In the genomic region with DNA sequence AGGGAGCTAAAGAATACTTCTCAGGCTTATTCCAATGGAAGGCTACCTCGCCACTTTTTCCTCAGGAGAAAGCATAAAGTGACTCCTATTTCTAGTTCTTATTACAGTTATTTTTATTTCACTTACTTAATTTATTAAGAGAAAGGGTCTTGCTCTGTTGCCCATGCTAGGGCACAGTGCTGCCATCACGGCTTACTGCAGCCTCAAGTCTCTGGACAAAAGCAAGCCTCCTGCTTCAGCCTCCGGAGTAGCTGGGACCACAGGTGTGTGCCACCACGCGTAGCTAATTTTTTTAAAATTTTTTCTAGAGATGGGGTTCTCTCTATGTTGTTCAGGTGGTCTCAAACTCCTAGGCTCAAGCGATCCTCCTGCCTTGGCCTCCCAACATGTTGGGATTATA, we compare ENCODE assay signal across 1 cellular context.
TF ChIP-seq lines count a peak whose summit lies in the region.

No MANE protein-coding gene starts in this region.

TF ChIP-seq in K562, 482 proteins besides CTCF, POLR2A, EP300 and RAD21:
- TF ChIP-seq EWSR1 (IDR thresholded peaks at IDR 0.05; ENCODE audit: borderline replicate concordance, low read depth, partially characterized antibody) (no peak), POU5F1 (IDR thresholded peaks at IDR 0.05; ENCODE audit: borderline replicate concordance, low read depth, low read length, partially characterized antibody) (no peak), TEAD1 (CRISPR knock-in tag; IDR thresholded peaks at IDR 0.05) (no peak), NFIC (IDR thresholded peaks at IDR 0.05) (no peak), MAZ (CRISPR knock-in tag; conservative IDR thresholded peaks at IDR 0.05 in 1 of 2, IDR thresholded peaks at IDR 0.05 in 1 of 2) (no peak), ZNF764 (CRISPR knock-in tag; IDR thresholded peaks at IDR 0.05; ENCODE audit: low read depth) (no peak), ZNF778 (CRISPR knock-in tag; IDR thresholded peaks at IDR 0.05) (no peak), ZNF780A (CRISPR knock-in tag; IDR thresholded peaks at IDR 0.05) (no peak), ZNF583 (CRISPR knock-in tag; IDR thresholded peaks at IDR 0.05) (no peak), ZNF146 (CRISPR knock-in tag; IDR thresholded peaks at IDR 0.05; ENCODE audit: unreplicated experiment) (no peak), ZNF507 (tag; conservative IDR thresholded peaks at IDR 0.05) (no peak), SREBF1 (IDR thresholded peaks at IDR 0.05; ENCODE audit: borderline replicate concordance, low read depth, low read length) (no peak)
- TF ChIP-seq, protein P1, sequence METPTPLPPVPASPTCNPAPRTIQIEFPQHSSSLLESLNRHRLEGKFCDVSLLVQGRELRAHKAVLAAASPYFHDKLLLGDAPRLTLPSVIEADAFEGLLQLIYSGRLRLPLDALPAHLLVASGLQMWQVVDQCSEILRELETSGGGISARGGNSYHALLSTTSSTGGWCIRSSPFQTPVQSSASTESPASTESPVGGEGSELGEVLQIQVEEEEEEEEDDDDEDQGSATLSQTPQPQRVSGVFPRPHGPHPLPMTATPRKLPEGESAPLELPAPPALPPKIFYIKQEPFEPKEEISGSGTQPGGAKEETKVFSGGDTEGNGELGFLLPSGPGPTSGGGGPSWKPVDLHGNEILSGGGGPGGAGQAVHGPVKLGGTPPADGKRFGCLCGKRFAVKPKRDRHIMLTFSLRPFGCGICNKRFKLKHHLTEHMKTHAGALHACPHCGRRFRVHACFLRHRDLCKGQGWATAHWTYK (CRISPR knock-in tag; IDR thresholded peaks at IDR 0.05): no peak
- TF ChIP-seq, protein P2, sequence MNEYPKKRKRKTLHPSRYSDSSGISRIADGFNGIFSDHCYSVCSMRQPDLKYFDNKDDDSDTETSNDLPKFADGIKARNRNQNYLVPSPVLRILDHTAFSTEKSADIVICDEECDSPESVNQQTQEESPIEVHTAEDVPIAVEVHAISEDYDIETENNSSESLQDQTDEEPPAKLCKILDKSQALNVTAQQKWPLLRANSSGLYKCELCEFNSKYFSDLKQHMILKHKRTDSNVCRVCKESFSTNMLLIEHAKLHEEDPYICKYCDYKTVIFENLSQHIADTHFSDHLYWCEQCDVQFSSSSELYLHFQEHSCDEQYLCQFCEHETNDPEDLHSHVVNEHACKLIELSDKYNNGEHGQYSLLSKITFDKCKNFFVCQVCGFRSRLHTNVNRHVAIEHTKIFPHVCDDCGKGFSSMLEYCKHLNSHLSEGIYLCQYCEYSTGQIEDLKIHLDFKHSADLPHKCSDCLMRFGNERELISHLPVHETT (CRISPR knock-in tag; conservative IDR thresholded peaks at IDR 0.05 in 1 of 2, IDR thresholded peaks at IDR 0.05 in 1 of 2): no peak
- TF ChIP-seq, protein P3, sequence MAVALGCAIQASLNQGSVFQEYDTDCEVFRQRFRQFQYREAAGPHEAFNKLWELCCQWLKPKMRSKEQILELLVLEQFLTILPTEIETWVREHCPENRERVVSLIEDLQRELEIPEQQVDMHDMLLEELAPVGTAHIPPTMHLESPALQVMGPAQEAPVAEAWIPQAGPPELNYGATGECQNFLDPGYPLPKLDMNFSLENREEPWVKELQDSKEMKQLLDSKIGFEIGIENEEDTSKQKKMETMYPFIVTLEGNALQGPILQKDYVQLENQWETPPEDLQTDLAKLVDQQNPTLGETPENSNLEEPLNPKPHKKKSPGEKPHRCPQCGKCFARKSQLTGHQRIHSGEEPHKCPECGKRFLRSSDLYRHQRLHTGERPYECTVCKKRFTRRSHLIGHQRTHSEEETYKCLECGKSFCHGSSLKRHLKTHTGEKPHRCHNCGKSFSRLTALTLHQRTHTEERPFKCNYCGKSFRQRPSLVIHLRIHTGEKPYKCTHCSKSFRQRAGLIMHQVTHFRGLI (CRISPR knock-in tag; IDR thresholded peaks at IDR 0.05): no peak
- TF ChIP-seq, protein P4, sequence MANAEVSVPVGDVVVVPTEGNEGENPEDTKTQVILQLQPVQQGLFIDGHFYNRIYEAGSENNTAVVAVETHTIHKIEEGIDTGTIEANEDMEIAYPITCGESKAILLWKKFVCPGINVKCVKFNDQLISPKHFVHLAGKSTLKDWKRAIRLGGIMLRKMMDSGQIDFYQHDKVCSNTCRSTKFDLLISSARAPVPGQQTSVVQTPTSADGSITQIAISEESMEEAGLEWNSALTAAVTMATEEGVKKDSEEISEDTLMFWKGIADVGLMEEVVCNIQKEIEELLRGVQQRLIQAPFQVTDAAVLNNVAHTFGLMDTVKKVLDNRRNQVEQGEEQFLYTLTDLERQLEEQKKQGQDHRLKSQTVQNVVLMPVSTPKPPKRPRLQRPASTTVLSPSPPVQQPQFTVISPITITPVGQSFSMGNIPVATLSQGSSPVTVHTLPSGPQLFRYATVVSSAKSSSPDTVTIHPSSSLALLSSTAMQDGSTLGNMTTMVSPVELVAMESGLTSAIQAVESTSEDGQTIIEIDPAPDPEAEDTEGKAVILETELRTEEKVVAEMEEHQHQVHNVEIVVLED (CRISPR knock-in tag; IDR thresholded peaks at IDR 0.05): no peak
